8 cellular contexts compared by ENCODE assay signal in genomic region chr15:99565281-99566156, GRCh38. TPM values are rescaled to one million over a fixed set of nuclear protein-coding genes. Genes with fewer than 3 reads are reported as not detected.
A peak's percentile ranks its signal among the peaks of the same experiment; 100 is the strongest.
DNase-seq lines count a peak whose midpoint lies in the region; ATAC-seq and TF ChIP-seq lines count a peak whose summit lies in the region.

TSS of gene MEF2A (plus strand) at chr15:99565984. CDS start at chr15:99633120, 67,136 bp downstream.

- H3K4me3 ChIP-seq in DND-41 (ENCODE audit: low read depth in 1 of 2, low read length in 2 of 2) (peak within 1 kb of the TSS; percentile 91 to 92), GM23248 (peak within 1 kb of the TSS; percentile 100), RWPE2 (ENCODE audit: severe bottlenecking) (peak within 1 kb of the TSS; percentile 68)

- no peaks in the 10 kb centered on the region for H3K9me3 Mint-ChIP-seq in activated T-helper 2 cell treated with anti-CD3 and anti-CD28 coated beads, Interferon-gamma antibody, Interleukin-2, Interleukin-4, amounts not matched to agents 10 μg/mL and 5 μg/mL and 100 μg/mL, durations not matched to agents 14 hours and 24 hours and 36 hours
- H3K9me3 Mint-ChIP-seq in naive thymus-derived CD8-positive, alpha-beta T cell: no peaks in the 10 kb centered on the region
- H3K9me3 Mint-ChIP-seq in stimulated activated naive B cell treated with anti-CD40 and anti-IgM and Interleukin-4, amounts not matched to agents 10 μg/mL and 1 μg/mL and 100 μg/mL, for 72 hours: no peaks in the 10 kb centered on the region

- no peaks in the 10 kb centered on the region for H3K36me3 Mint-ChIP-seq in activated T-helper 2 cell treated with anti-CD3 and anti-CD28 coated beads, Interferon-gamma antibody, Interleukin-2, Interleukin-4, amounts not matched to agents 10 μg/mL and 5 μg/mL and 100 μg/mL, durations not matched to agents 14 hours and 24 hours and 36 hours (ENCODE audit: low read depth)
- H3K36me3 Mint-ChIP-seq in naive thymus-derived CD8-positive, alpha-beta T cell: no peaks in the 10 kb centered on the region
- H3K36me3 Mint-ChIP-seq in stimulated activated naive B cell treated with anti-CD40 and anti-IgM and Interleukin-4, amounts not matched to agents 10 μg/mL and 1 μg/mL and 100 μg/mL, for 72 hours: peaks cover 5 to 16% of the 10 kb centered on the region in 2 donors

- peak; percentile 76 for ATAC-seq in DND-41 (ENCODE audit: insufficient read depth, low read depth)
- ATAC-seq in RWPE2 (ENCODE audit: low read depth): peak; percentile 73
- ATAC-seq in naive thymus-derived CD8-positive, alpha-beta T cell: peak; percentile 70 to 76
- ATAC-seq in stimulated activated naive B cell treated with anti-CD40 and anti-IgM and Interleukin-4, amounts not matched to agents 10 μg/mL and 1 μg/mL and 100 μg/mL, for 72 hours (replicated peaks): peak; percentile 70 to 73

- H3K4me3 Mint-ChIP-seq in activated T-helper 2 cell treated with anti-CD3 and anti-CD28 coated beads, Interferon-gamma antibody, Interleukin-2, Interleukin-4, amounts not matched to agents 10 μg/mL and 5 μg/mL and 100 μg/mL, durations not matched to agents 14 hours and 24 hours and 36 hours (ENCODE audit: low read depth): peak within 1 kb of the TSS; percentile 98
- H3K4me3 Mint-ChIP-seq in naive thymus-derived CD8-positive, alpha-beta T cell: peak within 1 kb of the TSS; percentile 91 to 99 (median 97)
- peak within 1 kb of the TSS; percentile 95 to 98 for H3K4me3 Mint-ChIP-seq in stimulated activated naive B cell treated with anti-CD40 and anti-IgM and Interleukin-4, amounts not matched to agents 10 μg/mL and 1 μg/mL and 100 μg/mL, for 72 hours

- H3K9me3 ChIP-seq in DND-41 (ENCODE audit: insufficient read depth, low read length, severe bottlenecking) (no peaks in the 10 kb centered on the region), GM23248 (ENCODE audit: low read depth) (no peaks in the 10 kb centered on the region), RWPE2 (ENCODE audit: severe bottlenecking) (no peaks in the 10 kb centered on the region)

- intact Hi-C loops in activated T-helper 2 cell treated with anti-CD3 and anti-CD28 coated beads, Interferon-gamma antibody, Interleukin-2, Interleukin-4, amounts not matched to agents 10 μg/mL and 5 μg/mL and 100 μg/mL, durations not matched to agents 14 hours and 24 hours and 36 hours (cut with micrococcal nuclease): loop anchor here (2.0 to 10.0 kb wide), 4 partner anchors 138 to 313 kb away; partner anchors contain the start of gene LRRC28

- H3K4me1 ChIP-seq in DND-41 (ENCODE audit: insufficient read depth, low read length) (peaks cover 55% of the 10 kb centered on the region), GM23248 (ENCODE audit: insufficient read depth) (peaks cover 23% of the 10 kb centered on the region), RWPE2 (ENCODE audit: insufficient read depth, poor library complexity, severe bottlenecking) (peaks cover 15% of the 10 kb centered on the region)

- H3K36me3 ChIP-seq in DND-41 (ENCODE audit: insufficient read depth, low read length): no peaks in the 10 kb centered on the region
- H3K36me3 ChIP-seq in GM23248 (ENCODE audit: low read depth): no peaks in the 10 kb centered on the region
- H3K36me3 ChIP-seq in RWPE2 (ENCODE audit: low read depth): no peaks in the 10 kb centered on the region

- no peaks in the 10 kb centered on the region for H3K9me2 ChIP-seq in GM23248 (ENCODE audit: insufficient read depth)

- in situ Hi-C loops in GM23248 (cut with MboI): no loop called here

- H2AFZ ChIP-seq in DND-41 (ENCODE audit: low read depth, low read length) (peak within 1 kb of the TSS; percentile 97), GM23248 (peak within 1 kb of the TSS; percentile 89)

- H3F3A ChIP-seq in GM23248 (ENCODE audit: insufficient read depth): peaks cover 19% of the 10 kb centered on the region

- peaks cover 44% of the 10 kb centered on the region for H3K79me2 ChIP-seq in DND-41 (ENCODE audit: insufficient read depth, low read length)
- peaks cover 42% of the 10 kb centered on the region for H3K79me2 ChIP-seq in GM23248 (ENCODE audit: insufficient read depth)

- H3K27me3 ChIP-seq in DND-41 (ENCODE audit: insufficient read depth, low read length, poor library complexity): no peaks in the 10 kb centered on the region
- H3K27me3 ChIP-seq in GM23248 (replicated peaks; ENCODE audit: insufficient read depth): no peaks in the 10 kb centered on the region
- no peaks in the 10 kb centered on the region for H3K27me3 ChIP-seq in RWPE2 (ENCODE audit: insufficient read depth, poor library complexity, severe bottlenecking)

- H3K27ac Mint-ChIP-seq in activated T-helper 2 cell treated with anti-CD3 and anti-CD28 coated beads, Interferon-gamma antibody, Interleukin-2, Interleukin-4, amounts not matched to agents 10 μg/mL and 5 μg/mL and 100 μg/mL, durations not matched to agents 14 hours and 24 hours and 36 hours: peak within 1 kb of the TSS; percentile 93
- H3K27ac Mint-ChIP-seq in naive thymus-derived CD8-positive, alpha-beta T cell: peak within 1 kb of the TSS; percentile 93 to 98 (median 96)
- peak within 1 kb of the TSS; percentile 98 for H3K27ac Mint-ChIP-seq in stimulated activated naive B cell treated with anti-CD40 and anti-IgM and Interleukin-4, amounts not matched to agents 10 μg/mL and 1 μg/mL and 100 μg/mL, for 72 hours

- H3K27ac ChIP-seq in DND-41 (ENCODE audit: low read length) (peak within 1 kb of the TSS; percentile 98), GM23248 (peak within 1 kb of the TSS; percentile 94), RWPE2 (ENCODE audit: poor library complexity, severe bottlenecking) (peak within 1 kb of the TSS; percentile 60)

- peak within 1 kb of the TSS; percentile 75 for H3K4me2 ChIP-seq in DND-41 (ENCODE audit: insufficient read depth, low read length)
- peak within 1 kb of the TSS; percentile 91 for H3K4me2 ChIP-seq in GM23248 (ENCODE audit: unreplicated experiment)

- WGBS in GM23248 (ENCODE audit: low coverage in 1 of 2, low lambda C conversion rate in 2 of 2, missing lambda C conversion rate in 2 of 2), 2 experiments: 0 to 1% methylated on average over 44 to 66 of the region's 104 CpGs

- peak within 1 kb of the TSS; percentile 80 for H3K9ac ChIP-seq in DND-41 (ENCODE audit: low read depth, low read length)
- H3K9ac ChIP-seq in GM23248: peak within 1 kb of the TSS; percentile 95

- POLR2A ChIA-PET in naive thymus-derived CD8-positive, alpha-beta T cell (lab: Charles Lee): interaction anchor here (0.7 to 3.2 kb wide), 23 partner anchors 15 to 200 kb away, joined by 3 to 16 read pairs (median 4); partner anchors contain the start of gene LYSMD4

- H4K20me1 ChIP-seq in DND-41 (ENCODE audit: insufficient read depth, low read length) (peaks cover 26% of the 10 kb centered on the region; the same call in 1 of the 2 replicates), GM23248 (ENCODE audit: insufficient read depth) (no peaks in the 10 kb centered on the region)

- DNase-seq in DND-41: peak; percentile 90
- peak; percentile 96 for DNase-seq in GM23248
- peak; percentile 79 to 88 for DNase-seq in Kasumi-1 (lab: John Stamatoyannopoulos, UW)
- peak; percentile 98 for DNase-seq in RWPE2 (ENCODE audit: low spot score)
- peak; percentile 92 for DNase-seq in activated T-helper 2 cell treated with anti-CD3 and anti-CD28 coated beads, Interferon-gamma antibody, Interleukin-2, Interleukin-4, amounts not matched to agents 10 μg/mL and 5 μg/mL and 100 μg/mL, durations not matched to agents 14 hours and 24 hours and 36 hours (ENCODE audit: low spot score)
- DNase-seq in fibroblast of peridontal ligament (ENCODE audit: extremely low read depth): peak; percentile 94
- DNase-seq in naive thymus-derived CD8-positive, alpha-beta T cell: peak; percentile 80 to 96 (median 90)
- peak; percentile 93 for DNase-seq in stimulated activated naive B cell treated with anti-CD40 and anti-IgM and Interleukin-4, amounts not matched to agents 10 μg/mL and 1 μg/mL and 100 μg/mL, for 72 hours

- H3K4me1 Mint-ChIP-seq in activated T-helper 2 cell treated with anti-CD3 and anti-CD28 coated beads, Interferon-gamma antibody, Interleukin-2, Interleukin-4, amounts not matched to agents 10 μg/mL and 5 μg/mL and 100 μg/mL, durations not matched to agents 14 hours and 24 hours and 36 hours (ENCODE audit: low read depth): peaks cover 31% of the 10 kb centered on the region
- H3K4me1 Mint-ChIP-seq in naive thymus-derived CD8-positive, alpha-beta T cell: peaks cover 22 to 62% (median 56%) of the 10 kb centered on the region in 4 donors
- H3K4me1 Mint-ChIP-seq in stimulated activated naive B cell treated with anti-CD40 and anti-IgM and Interleukin-4, amounts not matched to agents 10 μg/mL and 1 μg/mL and 100 μg/mL, for 72 hours: peaks cover 29 to 45% of the 10 kb centered on the region in 2 donors

- TF ChIP-seq CTCF in DND-41 (IDR thresholded peaks at IDR 0.05; ENCODE audit: borderline replicate concordance, extremely low read depth, low read length, poor library complexity, severe bottlenecking) (no peak), RWPE2 (IDR thresholded peaks at IDR 0.05; ENCODE audit: poor library complexity, severe bottlenecking) (no peak)

- peaks cover 8% of the 10 kb centered on the region for H3K27me3 Mint-ChIP-seq in activated T-helper 2 cell treated with anti-CD3 and anti-CD28 coated beads, Interferon-gamma antibody, Interleukin-2, Interleukin-4, amounts not matched to agents 10 μg/mL and 5 μg/mL and 100 μg/mL, durations not matched to agents 14 hours and 24 hours and 36 hours (ENCODE audit: low read depth)
- H3K27me3 Mint-ChIP-seq in naive thymus-derived CD8-positive, alpha-beta T cell: no peaks in the 10 kb centered on the region
- no peaks in the 10 kb centered on the region for H3K27me3 Mint-ChIP-seq in stimulated activated naive B cell treated with anti-CD40 and anti-IgM and Interleukin-4, amounts not matched to agents 10 μg/mL and 1 μg/mL and 100 μg/mL, for 72 hours

RNA-seq across cellular contexts. Expression of gene MEF2A, which starts in this region (rescaled TPM):
- total RNA-seq in GM23248 (2014; rRNA removed; shearing (Covaris generic)): 37.8 and 53.1 TPM in 2 replicates
- 22.7 and 24.3 TPM in 2 replicates for polyA plus RNA-seq in GM23248 (2016; fragmentation: Nextera tagmentation; extraction: Ambion mirVana)
- 20.9 and 23.4 TPM in 2 replicates for total RNA-seq in activated T-helper 2 cell treated with anti-CD3 and anti-CD28 coated beads, Interferon-gamma antibody, Interleukin-2, Interleukin-4, amounts not matched to agents 10 μg/mL and 5 μg/mL and 100 μg/mL, durations not matched to agents 14 hours and 24 hours and 36 hours
- total RNA-seq in naive thymus-derived CD8-positive, alpha-beta T cell: 10 to 100 TPM; 42.7 to 43.9 TPM
- 10 to 100 TPM; 14.6 to 22.4 (median 14.7) TPM for polyA plus RNA-seq in naive thymus-derived CD8-positive, alpha-beta T cell

Comparison
In these comparisons a context has a peak if more than half of its experiments do, and no peak if none do; other contexts are left out.
1. Peak in every context shown above with its lines: DNase-seq, ATAC-seq, H3K4me3 ChIP-seq and H3K27ac ChIP-seq.